ENCODE assay signal across 11 cellular contexts in genomic region chr19:47613165-47614146, GRCh38. TPM values are rescaled to one million over a fixed set of nuclear protein-coding genes. Genes with fewer than 3 reads are reported as not detected.
DNase-seq lines count a peak whose midpoint lies in the region; ATAC-seq and TF ChIP-seq lines count a peak whose summit lies in the region.
"Had no signal": no experiment of that assay in that cellular context is flagged by ENCODE, and none has a peak within 500 bp of the region (broad histone marks: within the 10 kb centered on the region; RNA-seq: fewer than 3 reads in every experiment).

No MANE protein-coding gene starts in this region.

- H3K4me3 ChIP-seq in HEK293 (ENCODE audit: low read depth, low read length) (no peak overlapping the region), dorsolateral prefrontal cortex (peak overlapping the region in 19 of 59 donors; percentile 3 to 39 (median 16)), OCI-LY7 (ENCODE audit: low read depth, low read length, poor library complexity, severe bottlenecking) (no peak overlapping the region)
- H3K4me3 ChIP-seq: HAP-1 had no signal

- H2AFZ ChIP-seq in OCI-LY7 (ENCODE audit: low read length) = no peak overlapping the region

- H3K36me3 ChIP-seq in HEK293 (ENCODE audit: control insufficient read depth in 2 of 2, insufficient read depth in 1 of 2, low read length in 2 of 2) (peaks cover 10 to 17% of the 10 kb centered on the region in 2 experiments; a peak in 2 of 3 replicates), OCI-LY7 (ENCODE audit: insufficient read depth, low read length) (peaks cover 15% of the 10 kb centered on the region)

- peak; percentile 39 for DNase-seq in ACHN
- no peak for DNase-seq in dorsolateral prefrontal cortex
- peak; percentile 27 for DNase-seq in midbrain (lab: John Stamatoyannopoulos, UW)
- DNase-seq in OCI-LY7 (ENCODE audit: low spot score) = no peak
- no peak for DNase-seq in NCI-H1694 treated with DMSO at 0.1 percent for 48 hours (lab: John Stamatoyannopoulos, UW)
- no peak for DNase-seq in NCI-H2196 treated with DMSO at 0.1 percent for 48 hours (lab: John Stamatoyannopoulos, UW; ENCODE audit: unreplicated experiment)
- DNase-seq: activated CD4-positive, alpha-beta T cell treated with anti-CD3 and anti-CD28 coated beads, Interleukin-2, amount 50 U/mL, for 48 hours; NCI-H524 had no signal

- H3K4me2 ChIP-seq in OCI-LY7 (ENCODE audit: low read length) = no peak overlapping the region

- peaks cover 87% of the 10 kb centered on the region for H3K79me2 ChIP-seq in OCI-LY7 (ENCODE audit: insufficient read depth, low read depth, low read length)

- in situ Hi-C loops in ACHN (cut with HindIII; ENCODE audit: low pct_ligation_motif_present, low pct_unique_long_range_greater_than_20kb, low sequenced_read_pairs) = no loop called here

- H3K27me3 ChIP-seq in dorsolateral prefrontal cortex = no peaks in the 10 kb centered on the region

- H3K9me3 ChIP-seq in HEK293 (ENCODE audit: control insufficient read depth, insufficient read depth, low read depth, low read length) = no peaks in the 10 kb centered on the region
- no peaks in the 10 kb centered on the region for H3K9me3 ChIP-seq in OCI-LY7 (ENCODE audit: low read length)
- H3K9me3 ChIP-seq: HAP-1 had no signal

- H3K4me1 ChIP-seq in HEK293 (ENCODE audit: control insufficient read depth, insufficient read depth, low read length) (peaks cover 10% of the 10 kb centered on the region), OCI-LY7 (ENCODE audit: insufficient read depth, low read length, poor library complexity, severe bottlenecking) (peaks cover 18% of the 10 kb centered on the region)

- intact Hi-C loops in dorsolateral prefrontal cortex (cut with DNase I) (no loop called here), OCI-LY7 (cut with micrococcal nuclease; ENCODE audit: unreplicated experiment) (no loop called here)

- POLR2A ChIA-PET in HEK293 (lab: Yijun Ruan, JAX) (interaction anchor here (0.5 to 1.2 kb wide), 3 partner anchors 11 to 35 kb away, joined by 3 to 4 read pairs (median 3); no protein-coding TSS in a partner anchor), OCI-LY7 (lab: Charles Lee) (interaction anchor here (0.6 kb wide), 1 partner anchor 90 kb away, joined by 3 read pairs; no protein-coding TSS in a partner anchor)

- H4K20me1 ChIP-seq in OCI-LY7 (ENCODE audit: insufficient read depth, low read length) = peaks cover 4% of the 10 kb centered on the region; the same call in 1 of the 2 replicates

- BruUV-seq in OCI-LY7 (replicated peaks; lab: Mats Ljungman, UMichigan) = no TSS peak

- CTCF ChIA-PET in HEK293 (lab: Yijun Ruan, JAX) = interaction anchor here (0.6 to 1.0 kb wide), 3 partner anchors 85 to 129 kb away, joined by 3 to 4 read pairs (median 3); partner anchors contain the start of gene NAPA
- CTCF ChIA-PET in OCI-LY7 (lab: Charles Lee; ENCODE audit: unreplicated experiment) = no interaction called here

- H3K9me2 ChIP-seq in OCI-LY7 (ENCODE audit: insufficient read depth, low read length) = no peaks in the 10 kb centered on the region

- H3K27ac ChIP-seq in HEK293 (ENCODE audit: extremely low read depth, low read depth, low read length) = peak overlapping the region; percentile 47
- H3K27ac ChIP-seq in dorsolateral prefrontal cortex = peak overlapping the region; percentile 42 to 99 (median 91)
- no peak overlapping the region for H3K27ac ChIP-seq in OCI-LY7 (ENCODE audit: low read depth, low read length, poor library complexity, severe bottlenecking)

- TF ChIP-seq CTCF in HEK293 (tag by site-specific recombination; IDR thresholded peaks at IDR 0.05) (no peak), dorsolateral prefrontal cortex (IDR thresholded peaks at IDR 0.05 in 54 of 56, conservative IDR thresholded peaks at IDR 0.05 in 2 of 56; ENCODE audit: low read depth in 1 of 56, partially characterized antibody in 56 of 56) (peak in 1 of 56 donors; percentile 15), OCI-LY7 (conservative IDR thresholded peaks at IDR 0.05; ENCODE audit: low read length) (no peak)

- no peak for ATAC-seq in esophagus mucosa

TF ChIP-seq in HEK293, 187 proteins besides CTCF, POLR2A, EP300 and RAD21:
- TF ChIP-seq PRDM1 (tag by site-specific recombination; IDR thresholded peaks at IDR 0.05) (peak; percentile 29; the same call in 1 of the 2 replicates), ZNF843 (tag by site-specific recombination; IDR thresholded peaks at IDR 0.05) (no peak), GLIS1 (tag by site-specific recombination; IDR thresholded peaks at IDR 0.05) (0 out of 2 replicates have a peak, but pooled peaks have one; percentile 11), PRDM10 (tag by site-specific recombination; IDR thresholded peaks at IDR 0.05) (peak; percentile 43; the same call in 1 of the 2 replicates), PRDM2 (tag by site-specific recombination; IDR thresholded peaks at IDR 0.05; ENCODE audit: borderline replicate concordance) (no peak), ZSCAN30 (tag by site-specific recombination; IDR thresholded peaks at IDR 0.05) (0 out of 2 replicates have a peak, but pooled peaks have one; percentile 30), KLF10 (tag by site-specific recombination; IDR thresholded peaks at IDR 0.05) (no peak)

RNA-seq across cellular contexts. Expression of gene BICRA, which starts 4.5 kb away (rescaled TPM):
- 10 to 100 TPM; 14.1 to 34.9 (median 22.9) TPM for total RNA-seq in dorsolateral prefrontal cortex
- 2.1 and 4.4 TPM in 2 replicates for total RNA-seq in OCI-LY7 (2014; rRNA removed; shearing (Covaris generic))
- total RNA-seq in OCI-LY7 (2022) = 16.0 and 16.5 TPM in 2 replicates
- total RNA-seq in esophagus mucosa = 7.9 TPM

RNA-seq across cellular contexts. Expression of gene ZNF541, which starts 40.5 kb away (rescaled TPM):
- total RNA-seq in dorsolateral prefrontal cortex (1 to 10 TPM in 85 of 120 experiments, under 1 TPM in 35; 0.50 to 4.5 (median 1.3) TPM), OCI-LY7 (2022) (not detected in 2 replicates), esophagus mucosa (0.08 TPM)
- not detected in 2 replicates for total RNA-seq in OCI-LY7 (2014; rRNA removed; shearing (Covaris generic))

Comparison
In these comparisons a context has a peak if more than half of its experiments do, and no peak if none do; other contexts are left out.
1. DNase-seq: peak in ACHN (single experiment) and midbrain (single experiment); none in dorsolateral prefrontal cortex (0 of 10), OCI-LY7 (single experiment), NCI-H1694 treated with DMSO at 0.1 percent for 48 hours (single experiment) and NCI-H2196 treated with DMSO at 0.1 percent for 48 hours (single experiment).